ENCODE assay signal across 3 cellular contexts in genomic region chr15:82838096-82838735, GRCh38.
TF ChIP-seq lines count a peak whose summit lies in the region.

No MANE protein-coding gene starts in this region.

TF ChIP-seq in IMR-90, 13 proteins besides CTCF, POLR2A, EP300 and RAD21:
- no peak for TF ChIP-seq MAFK (IDR thresholded peaks at IDR 0.05; ENCODE audit: low read depth, low read length)
- TF ChIP-seq CEBPB (IDR thresholded peaks at IDR 0.05; ENCODE audit: low read depth, low read length): no peak
- TF ChIP-seq BHLHE40 (IDR thresholded peaks at IDR 0.05; ENCODE audit: low read depth, low read length): no peak
- no peak for TF ChIP-seq MXI1 (IDR thresholded peaks at IDR 0.05; ENCODE audit: borderline replicate concordance, low read depth, low read length)
- no peak for TF ChIP-seq FOS (IDR thresholded peaks at IDR 0.05; ENCODE audit: low read depth, low read length)
TF ChIP-seq in IMR-90: peak in this region for 0.

TF ChIP-seq in HepG2, 621 proteins besides CTCF, POLR2A, EP300 and RAD21:
- no peak for TF ChIP-seq DPF2 (CRISPR knock-in tag; IDR thresholded peaks at IDR 0.05; ENCODE audit: borderline replicate concordance, low read depth)

TF ChIP-seq in WTC11, 78 proteins besides CTCF, POLR2A, EP300 and RAD21:
- TF ChIP-seq ATF1 (CRISPR knock-in tag; IDR thresholded peaks at IDR 0.05): no peak
- no peak for TF ChIP-seq GABPB1 (CRISPR knock-in tag; IDR thresholded peaks at IDR 0.05)
- TF ChIP-seq SP1 (CRISPR knock-in tag; conservative IDR thresholded peaks at IDR 0.05): no peak
- no peak for TF ChIP-seq ESRRA (CRISPR knock-in tag; IDR thresholded peaks at IDR 0.05; ENCODE audit: borderline replicate concordance)
- TF ChIP-seq ZMAT4 (CRISPR knock-in tag; IDR thresholded peaks at IDR 0.05): no peak
- no peak for TF ChIP-seq NR1H2 (CRISPR knock-in tag; IDR thresholded peaks at IDR 0.05)
- no peak for TF ChIP-seq ZNF263 (CRISPR knock-in tag; IDR thresholded peaks at IDR 0.05; ENCODE audit: low read depth)
- TF ChIP-seq SMAD4 (CRISPR knock-in tag; IDR thresholded peaks at IDR 0.05): no peak
- TF ChIP-seq, protein P1, sequence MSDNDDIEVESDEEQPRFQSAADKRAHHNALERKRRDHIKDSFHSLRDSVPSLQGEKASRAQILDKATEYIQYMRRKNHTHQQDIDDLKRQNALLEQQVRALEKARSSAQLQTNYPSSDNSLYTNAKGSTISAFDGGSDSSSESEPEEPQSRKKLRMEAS (CRISPR knock-in tag; IDR thresholded peaks at IDR 0.05): no peak
- TF ChIP-seq FOXJ3 (CRISPR knock-in tag; IDR thresholded peaks at IDR 0.05; ENCODE audit: borderline replicate concordance): no peak
- TF ChIP-seq KAT7 (CRISPR knock-in tag; IDR thresholded peaks at IDR 0.05; ENCODE audit: borderline replicate concordance): no peak
- TF ChIP-seq ZNF416 (CRISPR knock-in tag; IDR thresholded peaks at IDR 0.05): no peak
- no peak for TF ChIP-seq FOXK1 (CRISPR knock-in tag; IDR thresholded peaks at IDR 0.05)
- no peak for TF ChIP-seq ZBTB21 (CRISPR knock-in tag; IDR thresholded peaks at IDR 0.05; ENCODE audit: borderline replicate concordance)
- no peak for TF ChIP-seq CBFB (CRISPR knock-in tag; IDR thresholded peaks at IDR 0.05; ENCODE audit: low read depth)
- no peak for TF ChIP-seq ZNF219 (CRISPR knock-in tag; IDR thresholded peaks at IDR 0.05; ENCODE audit: borderline replicate concordance)
- TF ChIP-seq, protein P2, sequence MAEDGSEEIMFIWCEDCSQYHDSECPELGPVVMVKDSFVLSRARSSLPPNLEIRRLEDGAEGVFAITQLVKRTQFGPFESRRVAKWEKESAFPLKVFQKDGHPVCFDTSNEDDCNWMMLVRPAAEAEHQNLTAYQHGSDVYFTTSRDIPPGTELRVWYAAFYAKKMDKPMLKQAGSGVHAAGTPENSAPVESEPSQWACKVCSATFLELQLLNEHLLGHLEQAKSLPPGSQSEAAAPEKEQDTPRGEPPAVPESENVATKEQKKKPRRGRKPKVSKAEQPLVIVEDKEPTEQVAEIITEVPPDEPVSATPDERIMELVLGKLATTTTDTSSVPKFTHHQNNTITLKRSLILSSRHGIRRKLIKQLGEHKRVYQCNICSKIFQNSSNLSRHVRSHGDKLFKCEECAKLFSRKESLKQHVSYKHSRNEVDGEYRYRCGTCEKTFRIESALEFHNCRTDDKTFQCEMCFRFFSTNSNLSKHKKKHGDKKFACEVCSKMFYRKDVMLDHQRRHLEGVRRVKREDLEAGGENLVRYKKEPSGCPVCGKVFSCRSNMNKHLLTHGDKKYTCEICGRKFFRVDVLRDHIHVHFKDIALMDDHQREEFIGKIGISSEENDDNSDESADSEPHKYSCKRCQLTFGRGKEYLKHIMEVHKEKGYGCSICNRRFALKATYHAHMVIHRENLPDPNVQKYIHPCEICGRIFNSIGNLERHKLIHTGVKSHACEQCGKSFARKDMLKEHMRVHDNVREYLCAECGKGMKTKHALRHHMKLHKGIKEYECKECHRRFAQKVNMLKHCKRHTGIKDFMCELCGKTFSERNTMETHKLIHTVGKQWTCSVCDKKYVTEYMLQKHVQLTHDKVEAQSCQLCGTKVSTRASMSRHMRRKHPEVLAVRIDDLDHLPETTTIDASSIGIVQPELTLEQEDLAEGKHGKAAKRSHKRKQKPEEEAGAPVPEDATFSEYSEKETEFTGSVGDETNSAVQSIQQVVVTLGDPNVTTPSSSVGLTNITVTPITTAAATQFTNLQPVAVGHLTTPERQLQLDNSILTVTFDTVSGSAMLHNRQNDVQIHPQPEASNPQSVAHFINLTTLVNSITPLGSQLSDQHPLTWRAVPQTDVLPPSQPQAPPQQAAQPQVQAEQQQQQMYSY (CRISPR knock-in tag; IDR thresholded peaks at IDR 0.05): no peak
- no peak for TF ChIP-seq ETV6 (CRISPR knock-in tag; IDR thresholded peaks at IDR 0.05)
- TF ChIP-seq, protein P3, sequence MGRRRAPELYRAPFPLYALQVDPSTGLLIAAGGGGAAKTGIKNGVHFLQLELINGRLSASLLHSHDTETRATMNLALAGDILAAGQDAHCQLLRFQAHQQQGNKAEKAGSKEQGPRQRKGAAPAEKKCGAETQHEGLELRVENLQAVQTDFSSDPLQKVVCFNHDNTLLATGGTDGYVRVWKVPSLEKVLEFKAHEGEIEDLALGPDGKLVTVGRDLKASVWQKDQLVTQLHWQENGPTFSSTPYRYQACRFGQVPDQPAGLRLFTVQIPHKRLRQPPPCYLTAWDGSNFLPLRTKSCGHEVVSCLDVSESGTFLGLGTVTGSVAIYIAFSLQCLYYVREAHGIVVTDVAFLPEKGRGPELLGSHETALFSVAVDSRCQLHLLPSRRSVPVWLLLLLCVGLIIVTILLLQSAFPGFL (CRISPR knock-in tag; IDR thresholded peaks at IDR 0.05; ENCODE audit: borderline replicate concordance): no peak
